In the genomic region with DNA sequence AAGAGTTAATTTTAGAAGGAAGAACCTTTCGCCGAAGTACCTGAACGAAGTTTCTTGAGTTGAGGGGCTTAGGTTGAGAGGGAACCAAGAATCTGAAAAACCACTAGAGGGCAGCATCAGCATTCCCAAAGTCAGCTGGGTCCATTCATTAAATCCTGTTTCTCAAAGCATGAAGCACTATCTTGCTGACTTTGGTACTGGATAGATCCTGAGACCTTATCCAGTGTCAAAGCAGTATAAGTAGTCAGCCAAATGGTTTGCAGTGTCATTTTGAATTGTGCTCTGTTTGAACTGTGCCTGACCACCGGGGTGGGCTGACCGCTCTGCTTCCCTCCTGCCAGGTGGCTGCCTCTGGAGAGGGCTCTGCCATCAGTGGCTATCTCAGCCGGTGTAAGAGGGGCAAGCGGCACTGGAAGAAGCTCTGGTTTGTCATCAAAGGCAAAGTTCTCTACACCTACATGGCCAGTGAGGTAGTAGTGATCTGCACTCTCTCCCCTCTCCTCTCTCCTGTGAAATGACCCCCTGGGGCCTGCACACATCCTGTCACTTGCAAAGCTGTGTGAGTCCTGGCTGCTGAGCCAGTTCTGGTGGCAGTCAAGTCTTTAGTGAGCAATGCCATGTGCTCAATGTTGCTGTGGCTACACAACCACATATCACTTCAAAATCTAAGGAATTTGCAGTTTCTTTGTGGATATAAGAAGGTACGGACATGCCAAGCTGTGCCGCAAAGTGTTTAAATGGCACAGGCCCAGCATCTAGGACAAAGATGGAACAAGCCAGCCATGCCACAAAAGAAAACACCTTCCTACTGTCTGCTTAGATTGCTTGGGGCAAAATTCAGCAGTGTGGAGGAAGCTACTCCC, we compare ENCODE assay signal across 9 cellular contexts. TPM values are rescaled to one million over a fixed set of nuclear protein-coding genes. Genes with fewer than 3 reads are reported as not detected.
DNase-seq lines count a peak whose midpoint lies in the region; ATAC-seq, FAIRE-seq and TF ChIP-seq lines count a peak whose summit lies in the region.
"Had no signal": no experiment of that assay in that cellular context is flagged by ENCODE, and none has a peak within 500 bp of the region (broad histone marks: within the 10 kb centered on the region; RNA-seq: fewer than 3 reads in every experiment).

No MANE protein-coding gene starts in this region.

- H3K4me3 Mint-ChIP-seq in CD4-positive, alpha-beta memory T cell, result no peak overlapping the region
- H3K4me3 Mint-ChIP-seq: T-cell had no signal

- no peak overlapping the region for H3K27ac Mint-ChIP-seq in CD4-positive, alpha-beta memory T cell
- H3K27ac Mint-ChIP-seq: T-cell had no signal

- ATAC-seq in HG02763 (IDR thresholded peaks at IDR 0.05; ENCODE audit: unreplicated experiment) (no peak), HG02678 (IDR thresholded peaks at IDR 0.05; ENCODE audit: unreplicated experiment) (no peak)

- H3K4me3 ChIP-seq in CD4-positive, alpha-beta memory T cell (ENCODE audit: low read length in 2 of 2), result no peak overlapping the region
- no peak overlapping the region for H3K4me3 ChIP-seq in astrocyte of the cerebellum (ENCODE audit: low read depth, low read length)

- peak in 4 of 5 donors; percentile 34 to 41 (median 36) for DNase-seq in CD4-positive, alpha-beta memory T cell
- peak; percentile 48 for DNase-seq in GM19239 (ENCODE audit: insufficient read length, low spot score)
- DNase-seq in NCI-H345 treated with DMSO at 0.1 percent for 48 hours (lab: John Stamatoyannopoulos, UW; ENCODE audit: unreplicated experiment), result peak; percentile 23
- DNase-seq in astrocyte of the cerebellum (ENCODE audit: low read depth), result peak; percentile 63
- DNase-seq in iPS-NIHi11 (ENCODE audit: low spot score), result peak; percentile 70
- DNase-seq in stromal cell of bone marrow (ENCODE audit: low read depth), result peak; percentile 35

- in situ Hi-C loops in astrocyte of the cerebellum (cut with HindIII; ENCODE audit: low sequenced_read_pairs), result loop anchor here (25.0 kb wide), 1 partner anchor 286 kb away; a partner anchor contains a TSS

- H3K9me3 ChIP-seq in CD4-positive, alpha-beta memory T cell (ENCODE audit: control insufficient read depth in 1 of 2, low read length in 2 of 2), result no peaks in the 10 kb centered on the region

- H3K27ac ChIP-seq in CD4-positive, alpha-beta memory T cell (ENCODE audit: low read depth, low read length), result no peak overlapping the region

- peaks cover 3% of the 10 kb centered on the region for H3K4me1 ChIP-seq in CD4-positive, alpha-beta memory T cell (ENCODE audit: insufficient read depth, low read length)

- H3K4me1 Mint-ChIP-seq in CD4-positive, alpha-beta memory T cell, result peaks cover 0 to 4% (median 0%) of the 10 kb centered on the region in 4 donors

- CTCF ChIA-PET in CD4-positive, alpha-beta memory T cell (lab: Charles Lee; ENCODE audit: partially characterized antibody), result interaction anchor here (0.5 to 3.0 kb wide), 21 partner anchors 8 to 722 kb away, joined by 3 to 9 read pairs (median 4); no protein-coding TSS in a partner anchor

- H3K27me3 Mint-ChIP-seq in CD4-positive, alpha-beta memory T cell, result no peaks in the 10 kb centered on the region
- H3K27me3 Mint-ChIP-seq: T-cell had no signal

- FAIRE-seq in GM19239 (lab: Jason Lieb, UNC), result peak; percentile 93

- no peaks in the 10 kb centered on the region for H3K36me3 Mint-ChIP-seq in CD4-positive, alpha-beta memory T cell
- H3K36me3 Mint-ChIP-seq: T-cell had no signal

- H3K27me3 ChIP-seq in CD4-positive, alpha-beta memory T cell (ENCODE audit: insufficient read depth, low read length), result no peaks in the 10 kb centered on the region

- POLR2A ChIA-PET in CD4-positive, alpha-beta memory T cell (lab: Charles Lee; ENCODE audit: partially characterized antibody), result interaction anchor here (0.8 to 2.7 kb wide), 2 partner anchors 14 to 139 kb away, joined by 3 to 7 read pairs; a partner anchor contains a TSS

- intact Hi-C loops in CD4-positive, alpha-beta memory T cell (cut with micrococcal nuclease), result loop anchor here (2.0 to 5.0 kb wide), 2 partner anchors 166 to 183 kb away; no protein-coding TSS in a partner anchor

- H3K9me3 Mint-ChIP-seq in CD4-positive, alpha-beta memory T cell, result no peaks in the 10 kb centered on the region
- H3K9me3 Mint-ChIP-seq: T-cell had no signal

- H3K36me3 ChIP-seq in CD4-positive, alpha-beta memory T cell (ENCODE audit: insufficient read depth, low read length), result no peaks in the 10 kb centered on the region

- TF ChIP-seq CTCF in astrocyte of the cerebellum (IDR thresholded peaks at IDR 0.05; ENCODE audit: low read depth, low read length, missing control alignments), result peak; percentile 79

RNA-seq across cellular contexts. Expression of a gene that starts 21.4 kb away (rescaled TPM):
- total RNA-seq in CD4-positive, alpha-beta memory T cell, result 100 to 1,000 TPM in 1 of 2 experiments, 10 to 100 TPM in 1; 94.3 to 103 TPM
- 10 to 100 TPM in 1 of 2 donors, 1 to 10 TPM in 1; 5.5 to 15.5 TPM for polyA plus RNA-seq in CD4-positive, alpha-beta memory T cell
